In genomic region chr9:62730245-62731000, GRCh38 we compare ENCODE assay signal across 8 cellular contexts.
DNase-seq lines count a peak whose midpoint lies in the region; ATAC-seq and TF ChIP-seq lines count a peak whose summit lies in the region.
"Not testable (repeated sequence)": the region's sequence is repeated elsewhere in the genome, so short reads cannot be mapped to it uniquely, and the experiment has no call there.

No MANE protein-coding gene starts in this region.

- not testable (repeated sequence) for H2AK9ac ChIP-seq in IMR-90 (replicated peaks; ENCODE audit: low read depth, low read length, poor library complexity)

- TF ChIP-seq RAD21 in IMR-90 (IDR thresholded peaks at IDR 0.05; ENCODE audit: low read length) = not testable (repeated sequence)

- not testable (repeated sequence) for H3K4me2 ChIP-seq in IMR-90 (ENCODE audit: low read depth, low read length)

- not testable (repeated sequence) for H3K23ac ChIP-seq in IMR-90 (ENCODE audit: low read depth, low read length)

- intact Hi-C loops in IMR-90 (cut with micrococcal nuclease); left lung (cut with DNase I): not testable (repeated sequence)

- not testable (repeated sequence) for H4K8ac ChIP-seq in IMR-90 (ENCODE audit: low read depth in 2 of 2, low read length in 2 of 2)

- H3K79me1 ChIP-seq in IMR-90 (ENCODE audit: low read depth in 1 of 2, low read length in 2 of 2) = not testable (repeated sequence)

- H2AFZ ChIP-seq in IMR-90 (replicated peaks; ENCODE audit: low read length, poor library complexity) = not testable (repeated sequence)

- H4K5ac ChIP-seq in IMR-90 (ENCODE audit: low read depth, low read length) = not testable (repeated sequence)

- CTCF ChIA-PET in IMR-90 (lab: Yijun Ruan, JAX) = not testable (repeated sequence)

- dilution Hi-C loops in IMR-90 (cut with HindIII; ENCODE audit: low sequenced_read_pairs, unreplicated experiment) = not testable (repeated sequence)

- H2BK5ac ChIP-seq in IMR-90 (ENCODE audit: low read depth, low read length, poor library complexity, severe bottlenecking) = not testable (repeated sequence)

- peak; percentile 95 for ATAC-seq in GM18508 (IDR thresholded peaks at IDR 0.05; ENCODE audit: insufficient read depth, unreplicated experiment)
- peak; percentile 93 for ATAC-seq in GM19043 (IDR thresholded peaks at IDR 0.05; ENCODE audit: low read depth, unreplicated experiment)
- ATAC-seq in GM21390 (IDR thresholded peaks at IDR 0.05; ENCODE audit: unreplicated experiment) = peak; percentile 94
- peak; percentile 95 for ATAC-seq in HG02610 (IDR thresholded peaks at IDR 0.05; ENCODE audit: unreplicated experiment)
- peak; percentile 94 for ATAC-seq in HG02981 (IDR thresholded peaks at IDR 0.05; ENCODE audit: unreplicated experiment)
- peak; percentile 93 for ATAC-seq in HG03280 (IDR thresholded peaks at IDR 0.05; ENCODE audit: unreplicated experiment)
- ATAC-seq in IMR-90 (ENCODE audit: low read depth) = peak; percentile 56; the same call in 1 of the 2 replicates
- ATAC-seq in left lung = peak; percentile 33

- not testable (repeated sequence) for H3K36me3 ChIP-seq in IMR-90 (ENCODE audit: control insufficient read depth, insufficient read depth, low read length); left lung

- not testable (repeated sequence) for H3K4ac ChIP-seq in IMR-90 (ENCODE audit: low read depth, low read length)

- not testable (repeated sequence) for H4K20me1 ChIP-seq in IMR-90 (ENCODE audit: insufficient read depth, low read length)

- TF ChIP-seq POLR2A in IMR-90 (IDR thresholded peaks at IDR 0.05; ENCODE audit: low read depth, low read length) = not testable (repeated sequence)

- not testable (repeated sequence) for H2AK5ac ChIP-seq in IMR-90 (ENCODE audit: low read depth, low read length)

- in situ Hi-C loops in IMR-90 (cut with MboI; ENCODE audit: low sequenced_read_pairs) = not testable (repeated sequence)

- H3K56ac ChIP-seq in IMR-90 (ENCODE audit: extremely low read depth, insufficient read depth, low read length) = not testable (repeated sequence)

- H2BK15ac ChIP-seq in IMR-90 (ENCODE audit: low read depth, low read length) = not testable (repeated sequence)

- H3K27me3 ChIP-seq in IMR-90 (ENCODE audit: control insufficient read depth, insufficient read depth, low read length); left lung: not testable (repeated sequence)

- BruUV-seq in IMR-90 (replicated peaks; lab: Mats Ljungman, UMichigan) = not testable (repeated sequence)

- not testable (repeated sequence) for H3K4me1 ChIP-seq in IMR-90 (ENCODE audit: control insufficient read depth, insufficient read depth, low read length); left lung

- H3K9me1 ChIP-seq in IMR-90 (ENCODE audit: insufficient read depth, low read length) = not testable (repeated sequence)

- H3K9ac ChIP-seq in IMR-90 (ENCODE audit: low read depth, low read length) = not testable (repeated sequence)

- H4K91ac ChIP-seq in IMR-90 (ENCODE audit: insufficient read depth, low read depth, low read length) = not testable (repeated sequence)

- TF ChIP-seq CTCF in IMR-90 (conservative IDR thresholded peaks at IDR 0.05; ENCODE audit: low read depth, low read length); left lung (IDR thresholded peaks at IDR 0.05): not testable (repeated sequence)

- H2BK120ac ChIP-seq in IMR-90 (ENCODE audit: low read depth, low read length) = not testable (repeated sequence)

- not testable (repeated sequence) for H3K14ac ChIP-seq in IMR-90 (replicated peaks; ENCODE audit: low read depth, low read length)

- H2BK20ac ChIP-seq in IMR-90 (ENCODE audit: low read depth, low read length) = not testable (repeated sequence)

- H3K18ac ChIP-seq in IMR-90 (ENCODE audit: low read depth, low read length) = not testable (repeated sequence)

- not testable (repeated sequence) for H3K27ac ChIP-seq in IMR-90 (ENCODE audit: insufficient read depth, low read length); left lung

- not testable (repeated sequence) for H3K4me3 ChIP-seq in IMR-90 (ENCODE audit: insufficient read depth, low read depth, low read length); left lung

- H3K9me3 ChIP-seq in IMR-90 (ENCODE audit: control insufficient read depth, insufficient read depth, low read length); left lung: not testable (repeated sequence)

- no CpG with 5 or more reads among the region's 4 CpGs for WGBS in IMR-90 (ENCODE audit: extremely low coverage in 2 of 2, insufficient read length in 1 of 2), 2 experiments

- POLR2A ChIA-PET in IMR-90 (lab: Charles Lee; ENCODE audit: unreplicated experiment) = not testable (repeated sequence)

- DNase-seq in IMR-90, left lung: not testable (repeated sequence)

Comparison
In these comparisons a context has a peak if more than half of its experiments do, and no peak if none do; other contexts are left out.
1. ATAC-seq: peak in every context shown above with its lines; median percentile 95 in GM18508; 95 in HG02610; 94 in GM21390; 94 in HG02981; 93 in GM19043; 93 in HG03280; 56 in IMR-90; 33 in left lung.